In genomic region chr12:102474438-102475064, GRCh38 we compare ENCODE assay signal across 11 cellular contexts. TPM values are rescaled to one million over a fixed set of nuclear protein-coding genes. Genes with fewer than 3 reads are reported as not detected.
DNase-seq lines count a peak whose midpoint lies in the region; ATAC-seq and TF ChIP-seq lines count a peak whose summit lies in the region.
"Had no signal": no experiment of that assay in that cellular context is flagged by ENCODE, and none has a peak within 500 bp of the region (broad histone marks: within the 10 kb centered on the region; RNA-seq: fewer than 3 reads in every experiment).

No MANE protein-coding gene starts in this region.

- no peaks in the 10 kb centered on the region for H3K9me3 Mint-ChIP-seq in activated naive CD4-positive, alpha-beta T cell treated with anti-CD3 and anti-CD28 coated beads, Interleukin-2, amount 10 ng/mL, durations not matched to agents 7 days and 5 days

- no peak overlapping the region for H3K4me3 ChIP-seq in fibroblast of mammary gland (ENCODE audit: control insufficient read depth, low read depth, low read length)
- H3K4me3 ChIP-seq in upper lobe of right lung = no peak overlapping the region
- H3K4me3 ChIP-seq: heart left ventricle, sigmoid colon had no signal

- TF ChIP-seq CTCF in fibroblast of mammary gland (conservative IDR thresholded peaks at IDR 0.05; ENCODE audit: control insufficient read depth, insufficient read depth, low read depth, low read length) (no peak), upper lobe of right lung (IDR thresholded peaks at IDR 0.05) (no peak)

- H3K27me3 ChIP-seq in upper lobe of right lung = no peaks in the 10 kb centered on the region
- H3K27me3 ChIP-seq: sigmoid colon had no signal

- H3K4me1 ChIP-seq in upper lobe of right lung = peaks cover 20% of the 10 kb centered on the region

- no peak overlapping the region for H3K4me3 Mint-ChIP-seq in activated naive CD4-positive, alpha-beta T cell treated with anti-CD3 and anti-CD28 coated beads, Interleukin-2, amount 10 ng/mL, durations not matched to agents 7 days and 5 days

- in situ Hi-C loops in SK-MEL-5 (cut with HindIII; ENCODE audit: low pct_unique_long_range_greater_than_20kb, low sequenced_read_pairs) = no loop called here

- DNase-seq in activated naive CD4-positive, alpha-beta T cell treated with anti-CD3 and anti-CD28 coated beads, Interleukin-2, amount 10 ng/mL, durations not matched to agents 7 days and 5 days = no peak
- no peak for DNase-seq in activated naive CD4-positive, alpha-beta T cell treated with anti-CD3 and anti-CD28 coated beads, Interleukin-2, amount 50 U/mL, for 16 hours
- peak; percentile 16 for DNase-seq in SK-MEL-5 (ENCODE audit: low read depth, low spot score)
- DNase-seq in fibroblast of mammary gland (ENCODE audit: low read depth) = peak; percentile 36
- DNase-seq in upper lobe of right lung = no peak
- DNase-seq in RKO (ENCODE audit: low spot score) = no peak
- DNase-seq in NCI-H146 treated with DMSO at 0.1 percent for 48 hours (lab: John Stamatoyannopoulos, UW; ENCODE audit: unreplicated experiment) = no peak
- DNase-seq: heart left ventricle, NCI-H446 treated with DMSO at 0.1 percent for 48 hours, sigmoid colon had no signal

- CTCF ChIA-PET in activated naive CD4-positive, alpha-beta T cell treated with anti-CD3 and anti-CD28 coated beads, Interleukin-2, amount 10 ng/mL, durations not matched to agents 7 days and 5 days (lab: Charles Lee) = interaction anchor here (1.7 kb wide), 1 partner anchor 10 kb away, joined by 5 read pairs; no protein-coding TSS in a partner anchor

- peak; percentile 77 for ATAC-seq in upper lobe of right lung
- no peak for ATAC-seq in HG03521 (IDR thresholded peaks at IDR 0.05; ENCODE audit: unreplicated experiment)

- H3K27ac ChIP-seq in upper lobe of right lung = no peak overlapping the region
- H3K27ac ChIP-seq: heart left ventricle, sigmoid colon had no signal

- H3K36me3 ChIP-seq in upper lobe of right lung = no peaks in the 10 kb centered on the region
- H3K36me3 ChIP-seq: sigmoid colon had no signal

- intact Hi-C loops in upper lobe of right lung (cut with DNase I) = no loop called here

- no peaks in the 10 kb centered on the region for H3K9me3 ChIP-seq in upper lobe of right lung
- H3K9me3 ChIP-seq: heart left ventricle, sigmoid colon had no signal

- H3K36me3 Mint-ChIP-seq in activated naive CD4-positive, alpha-beta T cell treated with anti-CD3 and anti-CD28 coated beads, Interleukin-2, amount 10 ng/mL, durations not matched to agents 7 days and 5 days = no peaks in the 10 kb centered on the region

- H3K27ac Mint-ChIP-seq in activated naive CD4-positive, alpha-beta T cell treated with anti-CD3 and anti-CD28 coated beads, Interleukin-2, amount 10 ng/mL, durations not matched to agents 7 days and 5 days = peak overlapping the region; percentile 1

- H3K27me3 Mint-ChIP-seq in activated naive CD4-positive, alpha-beta T cell treated with anti-CD3 and anti-CD28 coated beads, Interleukin-2, amount 10 ng/mL, durations not matched to agents 7 days and 5 days = peaks cover 9% of the 10 kb centered on the region

- peaks cover 17% of the 10 kb centered on the region for H3K4me1 Mint-ChIP-seq in activated naive CD4-positive, alpha-beta T cell treated with anti-CD3 and anti-CD28 coated beads, Interleukin-2, amount 10 ng/mL, durations not matched to agents 7 days and 5 days

RNA-seq across cellular contexts. Expression of gene IGF1, which starts 5.8 kb away (rescaled TPM):
- total RNA-seq in SK-MEL-5 (2014; rRNA removed; shearing (Covaris generic)) = 6.0 and 7.5 TPM in 2 replicates
- 5.3 and 9.8 TPM in 2 replicates for polyA plus RNA-seq in SK-MEL-5 (2015; cell fraction: cytosol; rRNA removed)
- polyA plus RNA-seq in SK-MEL-5 (2015; cell fraction: nucleus; rRNA removed) = 1.7 and 3.3 TPM in 2 replicates
- 6.0 TPM for total RNA-seq in upper lobe of right lung

Comparison
In these comparisons a context has a peak if more than half of its experiments do, and no peak if none do; other contexts are left out.
1. DNase-seq: peak in SK-MEL-5 (single experiment) and fibroblast of mammary gland (single experiment); none in activated naive CD4-positive, alpha-beta T cell treated with anti-CD3 and anti-CD28 coated beads, Interleukin-2, amount 10 ng/mL, durations not matched to agents 7 days and 5 days (single experiment), activated naive CD4-positive, alpha-beta T cell treated with anti-CD3 and anti-CD28 coated beads, Interleukin-2, amount 50 U/mL, for 16 hours (single experiment), upper lobe of right lung (single experiment), RKO (single experiment) and NCI-H146 treated with DMSO at 0.1 percent for 48 hours (single experiment).